Comparison of ENCODE assay signal across 5 cellular contexts in genomic region chr1:224352436-224353085, GRCh38. TPM values are rescaled to one million over a fixed set of nuclear protein-coding genes. Genes with fewer than 3 reads are reported as not detected.
A peak's percentile ranks its signal among the peaks of the same experiment; 100 is the strongest.
DNase-seq lines count a peak whose midpoint lies in the region; ATAC-seq, FAIRE-seq and TF ChIP-seq lines count a peak whose summit lies in the region.
"Not testable (repeated sequence)": the region's sequence is repeated elsewhere in the genome, so short reads cannot be mapped to it uniquely, and the experiment has no call there.

No MANE protein-coding gene starts in this region.

- H4K20me1 ChIP-seq in K562 (replicated peaks; ENCODE audit: control insufficient read depth, insufficient read depth, low read length), result not testable (repeated sequence)

- not testable (repeated sequence) for H3K4me2 ChIP-seq in K562 (ENCODE audit: insufficient read depth, low read length)

- not testable (repeated sequence) for TF ChIP-seq POLR2A in K562 (conservative IDR thresholded peaks at IDR 0.05); testis (IDR thresholded peaks at IDR 0.05)

- H2AFZ ChIP-seq in K562 (ENCODE audit: low read depth, low read length), result not testable (repeated sequence)

- not testable (repeated sequence) for H3K9ac ChIP-seq in K562 (ENCODE audit: insufficient read depth in 1 of 2, low read depth in 2 of 2, low read length in 2 of 2); kidney (ENCODE audit: low read length in 2 of 2)

- H3K79me2 ChIP-seq in K562 (ENCODE audit: control insufficient read depth, insufficient read depth, low read length), result not testable (repeated sequence)

- not testable (repeated sequence) for H3K9me1 ChIP-seq in K562 (ENCODE audit: control insufficient read depth, insufficient read depth, low read length)

- TF ChIP-seq CTCF in HEK293 (tag by site-specific recombination; IDR thresholded peaks at IDR 0.05); K562 (IDR thresholded peaks at IDR 0.05 in 2 of 3, conservative IDR thresholded peaks at IDR 0.05 in 1 of 3; ENCODE audit: insufficient read depth in 2 of 3, low read depth in 1 of 3, low read length in 3 of 3); kidney (IDR thresholded peaks at IDR 0.05; ENCODE audit: borderline replicate concordance, extremely low read depth, insufficient read depth); testis (IDR thresholded peaks at IDR 0.05): not testable (repeated sequence)

- H3K4me3 Mint-ChIP-seq in activated T-helper 1 cell treated with anti-CD3 and anti-CD28 coated beads, Interleukin-12 subunit alpha, Interleukin-12 subunit beta, Interleukin-2, Interleukin-4 antibody, amounts not matched to agents 30 ng/mL and 10 ng/mL and 1 ng/mL, durations not matched to agents 14 hours and 24 hours and 36 hours, result not testable (repeated sequence)

- H3K27ac ChIP-seq in HEK293 (ENCODE audit: extremely low read depth, low read depth, low read length); K562 (ENCODE audit: extremely low read depth, low read depth, low read length); kidney (ENCODE audit: low read depth in 2 of 2, low read length in 2 of 2); testis: not testable (repeated sequence)

- H3K27ac Mint-ChIP-seq in activated T-helper 1 cell treated with anti-CD3 and anti-CD28 coated beads, Interleukin-12 subunit alpha, Interleukin-12 subunit beta, Interleukin-2, Interleukin-4 antibody, amounts not matched to agents 30 ng/mL and 10 ng/mL and 1 ng/mL, durations not matched to agents 14 hours and 24 hours and 36 hours, result peak overlapping the region; percentile 34

- BruUV-seq in K562 (replicated peaks; lab: Mats Ljungman, UMichigan), result not testable (repeated sequence)

- 87% methylated on average over 29 of the region's 49 CpGs for WGBS in K562 (ENCODE audit: insufficient coverage, low coverage, missing lambda C conversion rate)
- 82 to 83% methylated on average over 7 to 40 of the region's 49 CpGs for WGBS in testis, 2 donors

- H3K9me3 Mint-ChIP-seq in activated T-helper 1 cell treated with anti-CD3 and anti-CD28 coated beads, Interleukin-12 subunit alpha, Interleukin-12 subunit beta, Interleukin-2, Interleukin-4 antibody, amounts not matched to agents 30 ng/mL and 10 ng/mL and 1 ng/mL, durations not matched to agents 14 hours and 24 hours and 36 hours, result not testable (repeated sequence)

- FAIRE-seq in K562 (lab: Jason Lieb, UNC); kidney (lab: Jason Lieb, UNC): not testable (repeated sequence)

- not testable (repeated sequence) for H3K36me3 Mint-ChIP-seq in activated T-helper 1 cell treated with anti-CD3 and anti-CD28 coated beads, Interleukin-12 subunit alpha, Interleukin-12 subunit beta, Interleukin-2, Interleukin-4 antibody, amounts not matched to agents 30 ng/mL and 10 ng/mL and 1 ng/mL, durations not matched to agents 14 hours and 24 hours and 36 hours (ENCODE audit: low read depth)

- POLR2A ChIA-PET in HEK293 (lab: Yijun Ruan, JAX), result interaction anchor here (1.2 kb wide), 1 partner anchor 82 kb away, joined by 3 read pairs; the partner anchor contains the start of gene WDR26
- POLR2A ChIA-PET in K562 (lab: Yijun Ruan, JAX), result not testable (repeated sequence)

- not testable (repeated sequence) for H3K27me3 ChIP-seq in K562 (ENCODE audit: control insufficient read depth in 2 of 2, insufficient read depth in 2 of 2, low read length in 2 of 2); testis

- H3K9me3 ChIP-seq in HEK293 (ENCODE audit: control insufficient read depth, insufficient read depth, low read depth, low read length); K562 (replicated peaks; ENCODE audit: control insufficient read depth, insufficient read depth, low read depth, low read length); kidney (ENCODE audit: control insufficient read depth in 1 of 2, low read length in 2 of 2); testis: not testable (repeated sequence)

- TF ChIP-seq EP300 in K562 (IDR thresholded peaks at IDR 0.05; ENCODE audit: low read length), result not testable (repeated sequence)

- not testable (repeated sequence) for DNase-seq in activated T-helper 1 cell treated with anti-CD3 and anti-CD28 coated beads, Interleukin-12 subunit alpha, Interleukin-12 subunit beta, Interleukin-2, Interleukin-4 antibody, amounts not matched to agents 30 ng/mL and 10 ng/mL and 1 ng/mL, durations not matched to agents 14 hours and 24 hours and 36 hours (ENCODE audit: low spot score); K562 (ENCODE audit: extremely low read depth in 1 of 4, low spot score in 3 of 4); testis
- DNase-seq in kidney, result peak; percentile 66

- in situ Hi-C loops in K562 (cut with MboI), result not testable (repeated sequence)

- H3K4me1 ChIP-seq in HEK293 (ENCODE audit: control insufficient read depth, insufficient read depth, low read length); kidney (ENCODE audit: control insufficient read depth in 1 of 2, insufficient read depth in 1 of 2, low read depth in 1 of 2, low read length in 2 of 2): not testable (repeated sequence)
- H3K4me1 ChIP-seq in K562 (replicated peaks in 1 of 2; ENCODE audit: control insufficient read depth in 2 of 2, insufficient read depth in 2 of 2, low read length in 2 of 2) (peaks cover 0 to 12% of the 10 kb centered on the region in 2 experiments; a peak in 3 of 5 replicates), testis (peaks cover 11% of the 10 kb centered on the region)

- H3K36me3 ChIP-seq in HEK293 (ENCODE audit: control insufficient read depth in 2 of 2, insufficient read depth in 1 of 2, low read length in 2 of 2); K562 (ENCODE audit: control insufficient read depth, insufficient read depth, low read length); kidney (ENCODE audit: control insufficient read depth in 1 of 2, insufficient read depth in 2 of 2, low read length in 2 of 2); testis (ENCODE audit: low read depth, missing control alignments): not testable (repeated sequence)

- H3K27me3 Mint-ChIP-seq in activated T-helper 1 cell treated with anti-CD3 and anti-CD28 coated beads, Interleukin-12 subunit alpha, Interleukin-12 subunit beta, Interleukin-2, Interleukin-4 antibody, amounts not matched to agents 30 ng/mL and 10 ng/mL and 1 ng/mL, durations not matched to agents 14 hours and 24 hours and 36 hours (ENCODE audit: insufficient read depth), result not testable (repeated sequence)

- H3K4me3 ChIP-seq in HEK293 (ENCODE audit: low read depth, low read length); K562; kidney (ENCODE audit: low read length in 2 of 2): not testable (repeated sequence)
- H3K4me3 ChIP-seq in testis, result peak overlapping the region; percentile 21 to 39

- TF ChIP-seq RAD21 in K562 (CRISPR knock-in tag; conservative IDR thresholded peaks at IDR 0.05 in 1 of 2, IDR thresholded peaks at IDR 0.05 in 1 of 2), result not testable (repeated sequence)

- peaks cover 13% of the 10 kb centered on the region for H3K4me1 Mint-ChIP-seq in activated T-helper 1 cell treated with anti-CD3 and anti-CD28 coated beads, Interleukin-12 subunit alpha, Interleukin-12 subunit beta, Interleukin-2, Interleukin-4 antibody, amounts not matched to agents 30 ng/mL and 10 ng/mL and 1 ng/mL, durations not matched to agents 14 hours and 24 hours and 36 hours (ENCODE audit: low read depth)

- CTCF ChIA-PET in HEK293 (lab: Yijun Ruan, JAX), result interaction anchor here (0.7 kb wide), 1 partner anchor 19 kb away, joined by 4 read pairs; no protein-coding TSS in a partner anchor
- CTCF ChIA-PET in K562 (lab: Yijun Ruan, JAX; ENCODE audit: low intra/inter-chr PET ratio), result not testable (repeated sequence)

- not testable (repeated sequence) for ATAC-seq in K562

- intact Hi-C loops in activated T-helper 1 cell treated with anti-CD3 and anti-CD28 coated beads, Interleukin-12 subunit alpha, Interleukin-12 subunit beta, Interleukin-2, Interleukin-4 antibody, amounts not matched to agents 30 ng/mL and 10 ng/mL and 1 ng/mL, durations not matched to agents 14 hours and 24 hours and 36 hours (cut with micrococcal nuclease); K562 (cut with micrococcal nuclease); kidney (cut with DNase I); testis (cut with DNase I; ENCODE audit: low total_unique reads): not testable (repeated sequence)

RNA-seq across cellular contexts. Expression of gene CNIH4, which starts 4.1 kb away (rescaled TPM):
- 80.7 and 82.3 TPM in 2 replicates for total RNA-seq in activated T-helper 1 cell treated with anti-CD3 and anti-CD28 coated beads, Interleukin-12 subunit alpha, Interleukin-12 subunit beta, Interleukin-2, Interleukin-4 antibody, amounts not matched to agents 30 ng/mL and 10 ng/mL and 1 ng/mL, durations not matched to agents 14 hours and 24 hours and 36 hours
- 28.0 and 34.1 TPM in 2 replicates for total RNA-seq in K562 (2011; cell fraction: chromatin; rRNA removed; ENCODE audit: low replicate concordance)
- 36.0 and 43.7 TPM in 2 replicates for total RNA-seq in K562 (2011; cell fraction: nucleolus; rRNA removed)
- total RNA-seq in K562 (2011; cell fraction: nucleoplasm; rRNA removed), result 40.5 and 49.5 TPM in 2 replicates
- total RNA-seq in K562 (2014; rRNA removed) (32.6 and 47.6 TPM in 2 replicates), K562 (2014; rRNA removed; fragmentation: Illumina TruSeq; extraction: Trizol) (71.9 and 75.2 TPM in 2 replicates), K562 (2015; rRNA removed; fragmentation: Illumina TruSeq; extraction: Trizol) (37.5 and 41.3 TPM in 2 replicates), K562 (2021) (45.8 and 49.0 TPM in 2 replicates), kidney (51.0 TPM), testis (10 to 100 TPM; 24.7 to 32.1 TPM)
- polyA plus RNA-seq in K562 (2011; rRNA removed) (86.4 and 97.0 TPM in 2 replicates), K562 (2014; fragmentation: Illumina TruSeq; extraction: Trizol) (43.6 and 52.8 TPM in 2 replicates), K562 (2014; fragmentation: Nextera tagmentation; extraction: Ambion mirVana) (100 to 1,000 TPM; 237 to 266 TPM), K562 (2014; rRNA removed) (61.1 and 64.4 TPM in 2 replicates), kidney (ENCODE audit: insufficient read depth, low read depth, low replicate concordance) (77.9 TPM), testis (ENCODE audit: insufficient read depth, low read depth, low replicate concordance) (43.3 TPM)
- 43.8 and 85.8 TPM in 2 replicates for polyA plus RNA-seq in K562 (2011; cell fraction: cytosol; rRNA removed)
- polyA plus RNA-seq in K562 (2011; cell fraction: nucleus; rRNA removed), result 24.3 and 29.0 TPM in 2 replicates
- 50.3 and 75.7 TPM in 2 replicates for polyA plus RNA-seq in K562 (2012)
- 59.9 and 80.4 TPM in 2 replicates for polyA minus RNA-seq in K562 (2011; rRNA and poly(A)+ RNA removed)
- 12.7 and 14.3 TPM in 2 replicates for polyA minus RNA-seq in K562 (2011; cell fraction: cytosol; rRNA and poly(A)+ RNA removed)
- 14.5 and 22.5 TPM in 2 replicates for polyA minus RNA-seq in K562 (2011; cell fraction: nucleus; rRNA and poly(A)+ RNA removed)

RNA-seq across cellular contexts. Expression of gene NVL, which starts 22.6 kb away (rescaled TPM):
- total RNA-seq in activated T-helper 1 cell treated with anti-CD3 and anti-CD28 coated beads, Interleukin-12 subunit alpha, Interleukin-12 subunit beta, Interleukin-2, Interleukin-4 antibody, amounts not matched to agents 30 ng/mL and 10 ng/mL and 1 ng/mL, durations not matched to agents 14 hours and 24 hours and 36 hours, result 47.2 and 47.6 TPM in 2 replicates
- 93.8 and 232 TPM in 2 replicates for total RNA-seq in K562 (2011; cell fraction: chromatin; rRNA removed; ENCODE audit: low replicate concordance)
- 53.6 and 53.9 TPM in 2 replicates for total RNA-seq in K562 (2011; cell fraction: nucleolus; rRNA removed)
- 64.7 and 78.1 TPM in 2 replicates for total RNA-seq in K562 (2011; cell fraction: nucleoplasm; rRNA removed)
- total RNA-seq in K562 (2014; rRNA removed), result 38.8 and 47.5 TPM in 2 replicates
- total RNA-seq in K562 (2014; rRNA removed; fragmentation: Illumina TruSeq; extraction: Trizol), result 73.4 and 81.3 TPM in 2 replicates
- total RNA-seq in K562 (2015; rRNA removed; fragmentation: Illumina TruSeq; extraction: Trizol), result 60.2 and 62.9 TPM in 2 replicates
- total RNA-seq in K562 (2021), result 44.7 and 49.0 TPM in 2 replicates
- polyA plus RNA-seq in K562 (2011; rRNA removed), result 49.3 and 55.9 TPM in 2 replicates
- 19.9 and 32.6 TPM in 2 replicates for polyA plus RNA-seq in K562 (2011; cell fraction: cytosol; rRNA removed)
- 48.7 and 51.8 TPM in 2 replicates for polyA plus RNA-seq in K562 (2011; cell fraction: nucleus; rRNA removed)
- 32.6 and 42.5 TPM in 2 replicates for polyA plus RNA-seq in K562 (2012)
- polyA plus RNA-seq in K562 (2014; fragmentation: Illumina TruSeq; extraction: Trizol), result 63.6 and 73.9 TPM in 2 replicates
- 10 to 100 TPM; 32.5 to 64.1 TPM for polyA plus RNA-seq in K562 (2014; fragmentation: Nextera tagmentation; extraction: Ambion mirVana)
- 73.0 and 86.6 TPM in 2 replicates for polyA plus RNA-seq in K562 (2014; rRNA removed)
- polyA minus RNA-seq in K562 (2011; rRNA and poly(A)+ RNA removed), result 77.2 and 86.5 TPM in 2 replicates
- 21.6 and 25.9 TPM in 2 replicates for polyA minus RNA-seq in K562 (2011; cell fraction: cytosol; rRNA and poly(A)+ RNA removed)
- polyA minus RNA-seq in K562 (2011; cell fraction: nucleus; rRNA and poly(A)+ RNA removed), result 49.1 and 77.1 TPM in 2 replicates
- total RNA-seq in kidney, result 24.0 TPM
- 16.3 TPM for polyA plus RNA-seq in kidney (ENCODE audit: insufficient read depth, low read depth, low replicate concordance)
- 10 to 100 TPM; 31.0 to 38.7 TPM for total RNA-seq in testis
- 21.7 TPM for polyA plus RNA-seq in testis (ENCODE audit: insufficient read depth, low read depth, low replicate concordance)
